In the genomic region with DNA sequence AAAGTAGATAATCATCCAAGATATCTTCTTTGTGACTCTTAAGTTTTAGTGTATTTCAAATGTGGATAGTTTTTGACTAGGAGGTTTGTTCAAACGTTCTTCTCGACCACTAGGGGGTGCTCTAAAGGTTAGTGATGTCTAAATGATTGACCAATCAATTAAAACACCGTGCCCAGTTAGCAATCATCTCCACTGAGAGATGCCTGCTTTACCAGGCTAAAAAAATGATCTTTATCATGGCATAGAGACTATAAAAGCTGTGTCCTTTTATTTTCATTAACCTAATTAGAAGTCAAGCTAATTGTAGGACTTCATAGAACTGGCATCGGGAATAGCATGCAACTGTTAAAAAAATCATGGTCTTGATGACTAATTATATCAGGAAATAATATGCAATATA, we compare ENCODE assay signal across 8 cellular contexts.
A peak's percentile ranks its signal among the peaks of the same experiment; 100 is the strongest.
DNase-seq lines count a peak whose midpoint lies in the region; ATAC-seq, FAIRE-seq and TF ChIP-seq lines count a peak whose summit lies in the region.

No MANE protein-coding gene starts in this region.

- peak overlapping the region; percentile 30 for H3K4me3 Mint-ChIP-seq in activated CD4-positive, alpha-beta T cell treated with anti-CD3 and anti-CD28 coated beads, Interleukin-2, amount 10 ng/mL, durations not matched to agents 7 days and 5 days
- H3K4me3 Mint-ChIP-seq in osteocyte (ENCODE audit: unreplicated experiment), result no peak overlapping the region

- no peak overlapping the region for H3K4me3 ChIP-seq in MM.1S (ENCODE audit: low read length)
- H3K4me3 ChIP-seq in endothelial cell of umbilical vein (replicated peaks in 1 of 3; ENCODE audit: insufficient read depth in 1 of 3, low read depth in 1 of 3, low read length in 3 of 3), result no peak overlapping the region

- H3K79me2 ChIP-seq in MM.1S (ENCODE audit: low read length) (no peaks in the 10 kb centered on the region), endothelial cell of umbilical vein (ENCODE audit: control insufficient read depth, insufficient read depth, low read length) (peaks cover 13% of the 10 kb centered on the region)

- H3K4me2 ChIP-seq in MM.1S (ENCODE audit: low read depth, low read length) (no peak overlapping the region), endothelial cell of umbilical vein (ENCODE audit: insufficient read depth, low read length) (peak overlapping the region; percentile 75)

- H4K20me1 ChIP-seq in MM.1S (ENCODE audit: insufficient read depth, low read length) (no peaks in the 10 kb centered on the region), endothelial cell of umbilical vein (replicated peaks; ENCODE audit: control insufficient read depth, extremely low read depth, insufficient read depth, low read length) (no peaks in the 10 kb centered on the region)

- peak; percentile 59 for TF ChIP-seq CTCF in MM.1S (IDR thresholded peaks at IDR 0.05; ENCODE audit: low read length)
- TF ChIP-seq CTCF in endothelial cell of umbilical vein (IDR thresholded peaks at IDR 0.05; ENCODE audit: extremely low read depth in 1 of 2, insufficient read depth in 1 of 2, low read depth in 1 of 2, low read length in 2 of 2), result peak; percentile 48 to 53
- peak; percentile 80 for TF ChIP-seq CTCF in osteocyte (IDR thresholded peaks at IDR 0.05)

- H2AFZ ChIP-seq in MM.1S (ENCODE audit: low read length) (no peak overlapping the region), endothelial cell of umbilical vein (ENCODE audit: low read depth, low read length) (no peak overlapping the region)

- CTCF ChIA-PET in activated CD4-positive, alpha-beta T cell treated with anti-CD3 and anti-CD28 coated beads, Interleukin-2, amount 10 ng/mL, durations not matched to agents 7 days and 5 days (lab: Charles Lee), result interaction anchor here (0.9 to 2.9 kb wide), 9 partner anchors 10 to 256 kb away, joined by 3 to 14 read pairs (median 3); no protein-coding TSS in a partner anchor
- CTCF ChIA-PET in endothelial cell of umbilical vein (lab: Charles Lee), result interaction anchor here (0.6 to 4.5 kb wide), 30 partner anchors 9 to 651 kb away, joined by 3 to 36 read pairs (median 4); no protein-coding TSS in a partner anchor

- dilution Hi-C loops in endothelial cell of umbilical vein (cut with MboI; ENCODE audit: extremely low pct_ligation_motif_present, low sequenced_read_pairs), result no loop called here

- peaks cover 29% of the 10 kb centered on the region for H3K4me1 ChIP-seq in MM.1S (ENCODE audit: low read length)
- H3K4me1 ChIP-seq in endothelial cell of umbilical vein (ENCODE audit: control insufficient read depth, extremely low read depth, insufficient read depth, low read length), result peaks cover 78% of the 10 kb centered on the region

- H3K9me3 ChIP-seq in MM.1S (replicated peaks; ENCODE audit: insufficient read depth, low read length) (no peaks in the 10 kb centered on the region), endothelial cell of umbilical vein (replicated peaks; ENCODE audit: control insufficient read depth, insufficient read depth, low read length) (no peaks in the 10 kb centered on the region)

- H3K27me3 ChIP-seq in MM.1S (replicated peaks; ENCODE audit: insufficient read depth, low read length) (no peaks in the 10 kb centered on the region), endothelial cell of umbilical vein (ENCODE audit: control insufficient read depth in 2 of 2, insufficient read depth in 2 of 2, low read length in 2 of 2) (no peaks in the 10 kb centered on the region)

- no peaks in the 10 kb centered on the region for H3K9me1 ChIP-seq in endothelial cell of umbilical vein (replicated peaks; ENCODE audit: control insufficient read depth, extremely low read depth, insufficient read depth, low read length)

- H3K9me3 Mint-ChIP-seq in activated CD4-positive, alpha-beta T cell treated with anti-CD3 and anti-CD28 coated beads, Interleukin-2, amount 10 ng/mL, durations not matched to agents 7 days and 5 days, result no peaks in the 10 kb centered on the region
- H3K9me3 Mint-ChIP-seq in osteocyte (ENCODE audit: unreplicated experiment), result no peaks in the 10 kb centered on the region

- no peaks in the 10 kb centered on the region for H3K27me3 Mint-ChIP-seq in activated CD4-positive, alpha-beta T cell treated with anti-CD3 and anti-CD28 coated beads, Interleukin-2, amount 10 ng/mL, durations not matched to agents 7 days and 5 days
- no peaks in the 10 kb centered on the region for H3K27me3 Mint-ChIP-seq in osteocyte (ENCODE audit: unreplicated experiment)

- no peak for FAIRE-seq in endothelial cell of umbilical vein (lab: Jason Lieb, UNC)

- peaks cover 94% of the 10 kb centered on the region for H3K4me1 Mint-ChIP-seq in activated CD4-positive, alpha-beta T cell treated with anti-CD3 and anti-CD28 coated beads, Interleukin-2, amount 10 ng/mL, durations not matched to agents 7 days and 5 days
- peaks cover 61% of the 10 kb centered on the region for H3K4me1 Mint-ChIP-seq in osteocyte (ENCODE audit: unreplicated experiment)

- no peaks in the 10 kb centered on the region for H3K9me2 ChIP-seq in MM.1S (replicated peaks; ENCODE audit: insufficient read depth, low read length)

- intact Hi-C loops in endothelial cell of umbilical vein (cut with micrococcal nuclease), result loop anchor here (1.0 to 5.0 kb wide), 3 partner anchors 242 to 287 kb away; a partner anchor contains a TSS

- H3K27ac ChIP-seq in MM.1S (ENCODE audit: low read length) (no peak overlapping the region), endothelial cell of umbilical vein (ENCODE audit: insufficient read depth, low read depth, low read length) (peak overlapping the region; percentile 100)

- no peak for ATAC-seq in HG03095 (IDR thresholded peaks at IDR 0.05; ENCODE audit: unreplicated experiment)

- TF ChIP-seq POLR2A in endothelial cell of umbilical vein (IDR thresholded peaks at IDR 0.05; ENCODE audit: low read depth, low read length), result no peak

- peaks cover 66% of the 10 kb centered on the region for H3K36me3 Mint-ChIP-seq in activated CD4-positive, alpha-beta T cell treated with anti-CD3 and anti-CD28 coated beads, Interleukin-2, amount 10 ng/mL, durations not matched to agents 7 days and 5 days (ENCODE audit: low read depth)
- no peaks in the 10 kb centered on the region for H3K36me3 Mint-ChIP-seq in osteocyte (ENCODE audit: unreplicated experiment)

- BruUV-seq in endothelial cell of umbilical vein (replicated peaks; lab: Mats Ljungman, UMichigan), result no TSS peak

- H3K27ac Mint-ChIP-seq in activated CD4-positive, alpha-beta T cell treated with anti-CD3 and anti-CD28 coated beads, Interleukin-2, amount 10 ng/mL, durations not matched to agents 7 days and 5 days, result peak overlapping the region; percentile 86
- peak overlapping the region; percentile 48 for H3K27ac Mint-ChIP-seq in osteocyte (ENCODE audit: unreplicated experiment)

- H3K36me3 ChIP-seq in MM.1S (replicated peaks; ENCODE audit: insufficient read depth, low read length), result no peaks in the 10 kb centered on the region
- H3K36me3 ChIP-seq in endothelial cell of umbilical vein (ENCODE audit: control insufficient read depth in 2 of 2, extremely low read depth in 1 of 2, insufficient read depth in 2 of 2, low read length in 2 of 2), result no peaks in the 10 kb centered on the region

- peak; percentile 54 for DNase-seq in activated CD4-positive, alpha-beta T cell treated with anti-CD3 and anti-CD28 coated beads, Interleukin-2, amount 10 ng/mL, durations not matched to agents 7 days and 5 days
- DNase-seq in activated CD4-positive, alpha-beta T cell treated with anti-CD3 and anti-CD28 coated beads for 1 hour, result no peak
- DNase-seq in MM.1S (peak; percentile 48), SK-N-DZ (ENCODE audit: low spot score) (peak; percentile 38), endothelial cell of umbilical vein (ENCODE audit: low read depth, low spot score) (peak; percentile 74), osteocyte (ENCODE audit: extremely low spot score, unreplicated experiment) (no peak), T1000 (lab: John Stamatoyannopoulos, UW) (no peak)

- no peak overlapping the region for H3K9ac ChIP-seq in MM.1S (ENCODE audit: low read length)
- H3K9ac ChIP-seq in endothelial cell of umbilical vein (replicated peaks; ENCODE audit: extremely low read depth, insufficient read depth, low read length), result peak overlapping the region; percentile 93

- POLR2A ChIA-PET in activated CD4-positive, alpha-beta T cell treated with anti-CD3 and anti-CD28 coated beads, Interleukin-2, amount 10 ng/mL, durations not matched to agents 7 days and 5 days (lab: Charles Lee), result no interaction called here
- POLR2A ChIA-PET in endothelial cell of umbilical vein (lab: Charles Lee), result interaction anchor here (2.0 kb wide), 1 partner anchor 49 kb away, joined by 8 read pairs; no protein-coding TSS in a partner anchor

- H3F3A ChIP-seq in MM.1S (ENCODE audit: insufficient read depth, low read length), result peaks cover 25% of the 10 kb centered on the region

TF ChIP-seq in endothelial cell of umbilical vein, 7 proteins besides CTCF, POLR2A, EP300 and RAD21:
- TF ChIP-seq FOS (IDR thresholded peaks at IDR 0.05; ENCODE audit: borderline replicate concordance, insufficient read depth, low read length), result peak; percentile 4
- TF ChIP-seq, protein P1, sequence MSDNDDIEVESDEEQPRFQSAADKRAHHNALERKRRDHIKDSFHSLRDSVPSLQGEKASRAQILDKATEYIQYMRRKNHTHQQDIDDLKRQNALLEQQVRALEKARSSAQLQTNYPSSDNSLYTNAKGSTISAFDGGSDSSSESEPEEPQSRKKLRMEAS (IDR thresholded peaks at IDR 0.05; ENCODE audit: insufficient read depth, insufficient read length), result no peak

Comparison
In these comparisons a context has a peak if more than half of its experiments do, and no peak if none do; other contexts are left out.
1. DNase-seq: peak in activated CD4-positive, alpha-beta T cell treated with anti-CD3 and anti-CD28 coated beads, Interleukin-2, amount 10 ng/mL, durations not matched to agents 7 days and 5 days (single experiment), MM.1S (single experiment), SK-N-DZ (single experiment) and endothelial cell of umbilical vein (single experiment); none in activated CD4-positive, alpha-beta T cell treated with anti-CD3 and anti-CD28 coated beads for 1 hour (single experiment), osteocyte (single experiment) and T1000 (single experiment).
2. Peak in every context shown above with its lines, with median percentiles within 50 percentile points of each other: CTCF ChIP-seq.